20 cellular contexts compared by ENCODE assay signal in the genomic region with DNA sequence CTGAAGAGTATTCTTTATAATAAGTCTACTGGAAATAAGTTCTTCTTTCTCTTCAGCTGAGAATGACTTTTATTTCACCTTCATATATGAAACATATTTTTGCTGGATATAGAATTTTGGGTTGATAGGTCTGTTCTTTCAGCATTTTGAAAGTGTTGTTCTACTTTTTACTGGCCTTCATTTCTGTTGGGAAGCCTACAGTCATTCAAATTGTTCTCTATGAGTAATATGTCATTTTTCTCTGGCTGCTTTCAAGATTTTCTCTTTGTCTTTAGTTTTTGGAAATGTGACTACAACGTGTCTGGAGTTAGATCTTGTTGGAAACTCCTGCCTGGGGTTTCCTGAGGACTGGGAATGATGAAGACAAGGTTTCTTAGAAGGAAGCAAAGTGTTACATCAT.
"Had no signal": no experiment of that assay in that cellular context is flagged by ENCODE, and none has a peak within 500 bp of the region (broad histone marks: within the 10 kb centered on the region; RNA-seq: fewer than 3 reads in every experiment).

No MANE protein-coding gene starts in this region.

- DNase-seq: effector memory CD4-positive, alpha-beta T cell; gastrocnemius medialis; glutamatergic neuron; left colon; left ventricle myocardium superior; mesenchymal stem cell; naive B cell; spleen; stimulated activated CD4-positive, alpha-beta T cell treated with anti-CD3 and anti-CD28 coated beads, Interleukin-15, amount 100 ng/mL, for 24 hours; stimulated activated CD4-positive, alpha-beta T cell treated with anti-CD3 and anti-CD28 coated beads, Interleukin-1b, Interleukin-23, amount 100 ng/mL, for 48 hours; stimulated activated CD4-positive, alpha-beta T cell treated with anti-CD3 and anti-CD28 coated beads, Interleukin-4, amount 100 ng/mL, for 24 hours; tibial artery; upper lobe of left lung; uterus had no signal

- H3K27ac ChIP-seq: gastrocnemius medialis, neutrophil, spleen, tibial artery, upper lobe of left lung, uterus had no signal

- H3K27me3 ChIP-seq: gastrocnemius medialis, neutrophil, spleen, tibial artery, upper lobe of left lung, uterus had no signal

- H3K27ac Mint-ChIP-seq: stimulated activated memory B cell treated with anti-CD40 and anti-IgM and Interleukin-4, amounts not matched to agents 10 μg/mL and 1 μg/mL and 100 μg/mL, for 72 hours; stimulated activated naive CD8-positive, alpha-beta T cell treated with anti-CD3 and anti-CD28 coated beads, Interleukin-15, Interleukin-2, amounts not matched to agents 100 ng/mL and 50 ng/mL, for 24 hours had no signal

- H3K36me3 ChIP-seq: gastrocnemius medialis, neutrophil, uterus had no signal

- H3K4me1 ChIP-seq: uterus had no signal

- H3K4me3 Mint-ChIP-seq: stimulated activated memory B cell treated with anti-CD40 and anti-IgM and Interleukin-4, amounts not matched to agents 10 μg/mL and 1 μg/mL and 100 μg/mL, for 72 hours; stimulated activated naive CD8-positive, alpha-beta T cell treated with anti-CD3 and anti-CD28 coated beads, Interleukin-15, Interleukin-2, amounts not matched to agents 100 ng/mL and 50 ng/mL, for 24 hours had no signal

- H3K9me3 ChIP-seq: gastrocnemius medialis, neutrophil, upper lobe of left lung had no signal

- H3K4me3 ChIP-seq: gastrocnemius medialis, lung, spleen, tibial artery, upper lobe of left lung, uterus had no signal

- H3K27me3 Mint-ChIP-seq: naive B cell; stimulated activated memory B cell treated with anti-CD40 and anti-IgM and Interleukin-4, amounts not matched to agents 10 μg/mL and 1 μg/mL and 100 μg/mL, for 72 hours; stimulated activated naive CD8-positive, alpha-beta T cell treated with anti-CD3 and anti-CD28 coated beads, Interleukin-15, Interleukin-2, amounts not matched to agents 100 ng/mL and 50 ng/mL, for 24 hours had no signal

- H3K9me3 Mint-ChIP-seq: stimulated activated memory B cell treated with anti-CD40 and anti-IgM and Interleukin-4, amounts not matched to agents 10 μg/mL and 1 μg/mL and 100 μg/mL, for 72 hours had no signal

- ATAC-seq: esophagus mucosa; gastrocnemius medialis; left colon; left ventricle myocardium superior; sciatic nerve; stimulated activated memory B cell treated with anti-CD40 and anti-IgM and Interleukin-4, amounts not matched to agents 10 μg/mL and 1 μg/mL and 100 μg/mL, for 72 hours had no signal
